Comparison of ENCODE assay signal across 8 cellular contexts in the genomic region with DNA sequence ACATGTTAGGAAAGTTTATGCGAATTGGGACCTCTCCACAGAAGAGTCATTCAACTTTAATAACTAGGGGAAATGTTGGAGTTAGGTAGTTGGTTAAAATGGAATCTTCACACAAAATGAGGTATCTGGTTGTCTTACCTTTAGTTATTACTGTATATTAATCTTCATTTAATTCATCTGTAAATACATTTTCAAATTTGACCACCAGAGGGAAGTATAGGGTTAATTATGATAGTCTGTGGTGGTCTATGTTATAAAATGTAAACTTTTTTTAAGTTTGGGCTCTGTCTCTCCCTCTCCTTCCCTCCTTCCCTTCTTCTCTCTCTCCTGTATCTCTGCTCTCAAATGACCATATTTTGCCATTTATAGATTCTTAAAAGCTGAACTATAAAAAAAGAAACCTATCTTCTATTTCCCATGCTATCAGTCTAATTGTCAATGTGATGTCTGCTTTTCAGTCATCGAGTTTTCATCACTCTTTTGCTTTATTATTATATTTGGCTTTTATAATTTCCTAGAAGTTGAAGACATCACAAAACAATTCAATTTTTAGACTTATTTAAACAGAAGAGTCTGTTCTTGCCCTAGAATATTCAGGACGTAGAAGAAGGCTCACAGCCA. TPM values are rescaled to one million over a fixed set of nuclear protein-coding genes. Genes with fewer than 3 reads are reported as not detected.
DNase-seq lines count a peak whose midpoint lies in the region; ATAC-seq, FAIRE-seq and TF ChIP-seq lines count a peak whose summit lies in the region.

No MANE protein-coding gene starts in this region.

- peak; percentile 73 to 79 for TF ChIP-seq RAD21 in K562 (CRISPR knock-in tag; conservative IDR thresholded peaks at IDR 0.05 in 1 of 2, IDR thresholded peaks at IDR 0.05 in 1 of 2)

- H3K9me3 Mint-ChIP-seq in neural crest cell, result no peaks in the 10 kb centered on the region
- H3K9me3 Mint-ChIP-seq in activated T-helper 17 cell treated with anti-CD3 and anti-CD28 coated beads, Interleukin-2, amount 50 U/mL, for 72 hours, result no peaks in the 10 kb centered on the region

- no TSS peak for BruUV-seq in K562 (replicated peaks; lab: Mats Ljungman, UMichigan)

- no peaks in the 10 kb centered on the region for H3K27me3 ChIP-seq in K562 (ENCODE audit: control insufficient read depth in 2 of 2, insufficient read depth in 2 of 2, low read length in 2 of 2)

- H3K4me3 ChIP-seq in K562, result no peak overlapping the region

- H3K9me3 ChIP-seq in K562 (replicated peaks; ENCODE audit: control insufficient read depth, insufficient read depth, low read depth, low read length), result no peaks in the 10 kb centered on the region

- no peak overlapping the region for H3K9ac ChIP-seq in K562 (ENCODE audit: insufficient read depth in 1 of 2, low read depth in 2 of 2, low read length in 2 of 2)

- no peak for TF ChIP-seq EP300 in K562 (IDR thresholded peaks at IDR 0.05; ENCODE audit: low read length)

- no peak overlapping the region for H3K4me3 Mint-ChIP-seq in neural crest cell
- no peak overlapping the region for H3K4me3 Mint-ChIP-seq in activated T-helper 17 cell treated with anti-CD3 and anti-CD28 coated beads, Interleukin-2, amount 50 U/mL, for 72 hours

- intact Hi-C loops in K562 (cut with micrococcal nuclease), result loop anchor here (1.0 to 10.0 kb wide), 6 partner anchors 88 to 1187 kb away; a partner anchor contains a TSS

- in situ Hi-C loops in K562 (cut with MboI), result loop anchor here (5.0 to 25.0 kb wide), 3 partner anchors 273 to 1177 kb away; no protein-coding TSS in a partner anchor

- DNase-seq in LHCN-M2 (ENCODE audit: low read depth), result peak; percentile 37
- peak in 1 of 4 experiments; percentile 34 for DNase-seq in K562 (ENCODE audit: extremely low read depth in 1 of 4, low spot score in 3 of 4)
- no peak for DNase-seq in neural crest cell (ENCODE audit: low read depth, low spot score)
- DNase-seq in anterior cingulate cortex (lab: John Stamatoyannopoulos, UW), result no peak
- no peak for DNase-seq in H54 (ENCODE audit: insufficient read length, low spot score)
- DNase-seq in activated naive CD4-positive, alpha-beta T cell treated with anti-CD3 and anti-CD28 coated beads, Interleukin-2, amount 50 U/mL, for 16 hours, result no peak

- peaks cover 17% of the 10 kb centered on the region for H3K4me1 Mint-ChIP-seq in neural crest cell
- H3K4me1 Mint-ChIP-seq in activated T-helper 17 cell treated with anti-CD3 and anti-CD28 coated beads, Interleukin-2, amount 50 U/mL, for 72 hours, result no peaks in the 10 kb centered on the region

- FAIRE-seq in K562 (lab: Jason Lieb, UNC), result no peak
- no peak for FAIRE-seq in H54 (lab: Jason Lieb, UNC)

- POLR2A ChIA-PET in K562 (lab: Yijun Ruan, JAX), result interaction anchor here (0.6 kb wide), 1 partner anchor 372 kb away, joined by 3 read pairs; no protein-coding TSS in a partner anchor

- no peaks in the 10 kb centered on the region for H3K4me1 ChIP-seq in K562 (replicated peaks in 1 of 2; ENCODE audit: control insufficient read depth in 2 of 2, insufficient read depth in 2 of 2, low read length in 2 of 2)

- ATAC-seq in GM18511 (IDR thresholded peaks at IDR 0.05; ENCODE audit: unreplicated experiment) (peak; percentile 56), K562 (peak; percentile 77)
- no peak for ATAC-seq in activated T-helper 17 cell treated with anti-CD3 and anti-CD28 coated beads, Interleukin-2, amount 50 U/mL, for 72 hours (replicated peaks)

- no peak overlapping the region for H3K27ac Mint-ChIP-seq in neural crest cell (ENCODE audit: unreplicated experiment)
- no peak overlapping the region for H3K27ac Mint-ChIP-seq in activated T-helper 17 cell treated with anti-CD3 and anti-CD28 coated beads, Interleukin-2, amount 50 U/mL, for 72 hours

- 20% methylated on average over 3 of the region's 3 CpGs for WGBS in K562 (ENCODE audit: insufficient coverage, low coverage, missing lambda C conversion rate)

- no peaks in the 10 kb centered on the region for H3K36me3 Mint-ChIP-seq in neural crest cell (ENCODE audit: low read depth)
- H3K36me3 Mint-ChIP-seq in activated T-helper 17 cell treated with anti-CD3 and anti-CD28 coated beads, Interleukin-2, amount 50 U/mL, for 72 hours (ENCODE audit: low read depth), result no peaks in the 10 kb centered on the region

- TF ChIP-seq CTCF in K562 (IDR thresholded peaks at IDR 0.05 in 2 of 3, conservative IDR thresholded peaks at IDR 0.05 in 1 of 3; ENCODE audit: insufficient read depth in 2 of 3, low read depth in 1 of 3, low read length in 3 of 3) (peak in 2 of 3 experiments; percentile 20 to 61; a peak in 3 of 6 replicates), neural crest cell (conservative IDR thresholded peaks at IDR 0.05) (peak; percentile 75)

- no peaks in the 10 kb centered on the region for H3K79me2 ChIP-seq in K562 (ENCODE audit: control insufficient read depth, insufficient read depth, low read length)

- no peaks in the 10 kb centered on the region for H4K20me1 ChIP-seq in K562 (replicated peaks; ENCODE audit: control insufficient read depth, insufficient read depth, low read length)

- H3K27ac ChIP-seq in K562 (ENCODE audit: extremely low read depth, low read depth, low read length), result no peak overlapping the region

- CTCF ChIA-PET in K562 (lab: Yijun Ruan, JAX; ENCODE audit: low intra/inter-chr PET ratio), result interaction anchor here (0.6 to 3.1 kb wide), 4 partner anchors 11 to 1196 kb away, joined by 3 to 33 read pairs (median 9); no protein-coding TSS in a partner anchor

- no peaks in the 10 kb centered on the region for H3K36me3 ChIP-seq in K562 (ENCODE audit: control insufficient read depth, insufficient read depth, low read length)

- H3K27me3 Mint-ChIP-seq in neural crest cell (ENCODE audit: low read depth), result no peaks in the 10 kb centered on the region
- no peaks in the 10 kb centered on the region for H3K27me3 Mint-ChIP-seq in activated T-helper 17 cell treated with anti-CD3 and anti-CD28 coated beads, Interleukin-2, amount 50 U/mL, for 72 hours

- no peak overlapping the region for H2AFZ ChIP-seq in K562 (ENCODE audit: low read depth, low read length)

- no peak overlapping the region for H3K4me2 ChIP-seq in K562 (ENCODE audit: insufficient read depth, low read length)

- no peak for TF ChIP-seq POLR2A in K562 (conservative IDR thresholded peaks at IDR 0.05)
- TF ChIP-seq POLR2A in H54 (IDR thresholded peaks at IDR 0.05; ENCODE audit: low read depth, low read length), result no peak

- H3K9me1 ChIP-seq in K562 (ENCODE audit: control insufficient read depth, insufficient read depth, low read length), result no peaks in the 10 kb centered on the region

TF ChIP-seq in K562, 482 proteins besides CTCF, POLR2A, EP300 and RAD21 (continues in another document):
- TF ChIP-seq NFE2 (IDR thresholded peaks at IDR 0.05; ENCODE audit: low read depth) (no peak), GABPB1 (CRISPR knock-in tag; IDR thresholded peaks at IDR 0.05) (no peak), ZNF311 (CRISPR knock-in tag; IDR thresholded peaks at IDR 0.05) (no peak), ZNF384 (IDR thresholded peaks at IDR 0.05; ENCODE audit: low read depth, low read length) (no peak)
- TF ChIP-seq, protein P1, sequence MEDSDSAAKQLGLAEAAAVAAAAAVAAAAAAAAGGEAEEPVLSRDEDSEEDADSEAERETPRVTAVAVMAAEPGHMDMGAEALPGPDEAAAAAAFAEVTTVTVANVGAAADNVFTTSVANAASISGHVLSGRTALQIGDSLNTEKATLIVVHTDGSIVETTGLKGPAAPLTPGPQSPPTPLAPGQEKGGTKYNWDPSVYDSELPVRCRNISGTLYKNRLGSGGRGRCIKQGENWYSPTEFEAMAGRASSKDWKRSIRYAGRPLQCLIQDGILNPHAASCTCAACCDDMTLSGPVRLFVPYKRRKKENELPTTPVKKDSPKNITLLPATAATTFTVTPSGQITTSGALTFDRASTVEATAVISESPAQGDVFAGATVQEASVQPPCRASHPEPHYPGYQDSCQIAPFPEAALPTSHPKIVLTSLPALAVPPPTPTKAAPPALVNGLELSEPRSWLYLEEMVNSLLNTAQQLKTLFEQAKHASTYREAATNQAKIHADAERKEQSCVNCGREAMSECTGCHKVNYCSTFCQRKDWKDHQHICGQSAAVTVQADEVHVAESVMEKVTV (CRISPR knock-in tag; IDR thresholded peaks at IDR 0.05), result peak; percentile 44; the same call in 1 of the 2 replicates

RNA-seq across cellular contexts. Expression of a gene that starts 49.8 kb away (rescaled TPM):
- total RNA-seq in LHCN-M2 (2014; rRNA removed) (6.2 and 7.9 TPM in 2 replicates), K562 (2014; rRNA removed) (4.0 and 6.0 TPM in 2 replicates), K562 (2014; rRNA removed; fragmentation: Illumina TruSeq; extraction: Trizol) (9.5 and 10.2 TPM in 2 replicates), K562 (2015; rRNA removed; fragmentation: Illumina TruSeq; extraction: Trizol) (11.6 and 12.0 TPM in 2 replicates), K562 (2021) (6.8 and 7.8 TPM in 2 replicates), neural crest cell (1.6 and 1.8 TPM in 2 replicates)
- polyA plus RNA-seq in LHCN-M2 (2012), result 1.7 TPM
- 14.2 and 28.3 TPM in 2 replicates for total RNA-seq in K562 (2011; cell fraction: chromatin; rRNA removed; ENCODE audit: low replicate concordance)
- total RNA-seq in K562 (2011; cell fraction: nucleolus; rRNA removed), result 10.7 and 11.6 TPM in 2 replicates
- 18.3 and 32.6 TPM in 2 replicates for total RNA-seq in K562 (2011; cell fraction: nucleoplasm; rRNA removed)
- polyA plus RNA-seq in K562 (2011; rRNA removed) (4.4 and 7.0 TPM in 2 replicates), K562 (2014; fragmentation: Illumina TruSeq; extraction: Trizol) (6.1 TPM in 2 replicates), K562 (2014; fragmentation: Nextera tagmentation; extraction: Ambion mirVana) (1 to 10 TPM; 5.9 to 6.0 TPM), K562 (2014; rRNA removed) (4.3 and 5.1 TPM in 2 replicates)
- polyA plus RNA-seq in K562 (2011; cell fraction: cytosol; rRNA removed), result 2.1 and 2.5 TPM in 2 replicates
- 4.4 and 5.0 TPM in 2 replicates for polyA plus RNA-seq in K562 (2011; cell fraction: nucleus; rRNA removed)
- 7.9 and 8.7 TPM in 2 replicates for polyA plus RNA-seq in K562 (2012)
- polyA minus RNA-seq in K562 (2011; rRNA and poly(A)+ RNA removed), result 11.3 and 13.9 TPM in 2 replicates
- 4.7 and 5.6 TPM in 2 replicates for polyA minus RNA-seq in K562 (2011; cell fraction: cytosol; rRNA and poly(A)+ RNA removed)
- 19.3 TPM in 2 replicates for polyA minus RNA-seq in K562 (2011; cell fraction: nucleus; rRNA and poly(A)+ RNA removed)
- total RNA-seq in activated T-helper 17 cell treated with anti-CD3 and anti-CD28 coated beads, Interleukin-2, amount 50 U/mL, for 72 hours, result under 1 TPM; 0.32 to 0.69 TPM
